Comparison of ENCODE assay signal across 1 cellular context in the genomic region with DNA sequence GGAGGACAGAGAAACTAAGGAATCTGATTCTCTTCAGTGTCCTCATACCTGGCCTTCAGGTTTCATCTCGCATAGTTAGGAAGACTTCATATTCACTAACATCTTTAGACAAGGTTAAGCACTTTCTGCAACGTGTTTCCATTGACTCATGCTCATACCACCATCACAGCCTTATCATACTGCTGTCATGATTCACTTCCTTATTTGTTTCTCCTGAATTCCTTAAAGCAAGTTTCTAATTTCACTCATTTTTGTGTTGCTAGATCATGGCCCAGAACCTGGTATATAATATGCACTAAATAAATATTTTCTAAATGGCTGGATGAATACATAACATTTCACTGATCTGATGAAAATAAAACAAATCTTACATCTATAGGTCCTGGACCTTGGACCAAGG.
A peak's percentile ranks its signal among the peaks of the same experiment; 100 is the strongest.
TF ChIP-seq lines count a peak whose summit lies in the region.

No MANE protein-coding gene starts in this region.

TF ChIP-seq in endothelial cell of umbilical vein, 7 proteins besides CTCF, POLR2A, EP300 and RAD21 (continued from another document):
- TF ChIP-seq, protein P1, sequence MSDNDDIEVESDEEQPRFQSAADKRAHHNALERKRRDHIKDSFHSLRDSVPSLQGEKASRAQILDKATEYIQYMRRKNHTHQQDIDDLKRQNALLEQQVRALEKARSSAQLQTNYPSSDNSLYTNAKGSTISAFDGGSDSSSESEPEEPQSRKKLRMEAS (IDR thresholded peaks at IDR 0.05; ENCODE audit: insufficient read depth, insufficient read length) = no peak
- peak; percentile 73 for TF ChIP-seq GATA2 (IDR thresholded peaks at IDR 0.05; ENCODE audit: insufficient read depth, insufficient read length, low read depth, low read length)
- TF ChIP-seq JUN (IDR thresholded peaks at IDR 0.05; ENCODE audit: borderline replicate concordance, insufficient read depth, insufficient read length, low read depth) = peak; percentile 90
